In genomic region chr5:126503602-126504104, GRCh38 we compare ENCODE assay signal across 8 cellular contexts.
DNase-seq lines count a peak whose midpoint lies in the region; ATAC-seq and TF ChIP-seq lines count a peak whose summit lies in the region.
"Had no signal": no experiment of that assay in that cellular context is flagged by ENCODE, and none has a peak within 500 bp of the region (broad histone marks: within the 10 kb centered on the region; RNA-seq: fewer than 3 reads in every experiment).

No MANE protein-coding gene starts in this region.

- intact Hi-C loops in MCF 10A (cut with micrococcal nuclease), result no loop called here
- intact Hi-C loops in OCI-LY7 (cut with micrococcal nuclease; ENCODE audit: unreplicated experiment), result loop anchor here (5.0 kb wide), 1 partner anchor 34 kb away; no protein-coding TSS in a partner anchor

- H3K36me3 ChIP-seq in OCI-LY7 (ENCODE audit: insufficient read depth, low read length), result no peaks in the 10 kb centered on the region

- H3K4me3 ChIP-seq in LNCaP clone FGC (ENCODE audit: low read depth, low read length) (no peak overlapping the region), OCI-LY7 (ENCODE audit: low read depth, low read length, poor library complexity, severe bottlenecking) (no peak overlapping the region)

- TF ChIP-seq CTCF in LNCaP clone FGC (IDR thresholded peaks at IDR 0.05; ENCODE audit: control insufficient read depth, extremely low read depth, insufficient read depth) (no peak), MCF 10A (IDR thresholded peaks at IDR 0.05; ENCODE audit: unreplicated experiment) (no peak), OCI-LY7 (conservative IDR thresholded peaks at IDR 0.05; ENCODE audit: low read length) (no peak)

- peak; percentile 33 for DNase-seq in LNCaP clone FGC (ENCODE audit: low read depth)
- peak; percentile 36 for DNase-seq in MCF 10A (ENCODE audit: unreplicated experiment)
- peak; percentile 85 for DNase-seq in iris pigment epithelial cell (ENCODE audit: low read depth)
- no peak for DNase-seq in stimulated activated effector memory CD8-positive, alpha-beta T cell treated with anti-CD3 and anti-CD28 coated beads, Interleukin-12 subunit alpha, Interleukin-12 subunit beta, amount 100 ng/mL, for 72 hours (ENCODE audit: low spot score in 2 of 2)
- DNase-seq in GM19240 (ENCODE audit: insufficient read length, low spot score), result no peak
- no peak for DNase-seq in OCI-LY7 (ENCODE audit: low spot score)
- DNase-seq: stimulated activated CD4-positive, alpha-beta T cell treated with anti-CD3 and anti-CD28 coated beads, Interleukin-12 subunit alpha, Interleukin-12 subunit beta, amount 100 ng/mL, for 4 hours had no signal

- CTCF ChIA-PET in MCF 10A (lab: Yijun Ruan, JAX), result interaction anchor here (0.6 kb wide), 1 partner anchor 30 kb away, joined by 3 read pairs; no protein-coding TSS in a partner anchor
- CTCF ChIA-PET in OCI-LY7 (lab: Charles Lee; ENCODE audit: unreplicated experiment), result no interaction called here

- H3K4me1 ChIP-seq in OCI-LY7 (ENCODE audit: insufficient read depth, low read length, poor library complexity, severe bottlenecking), result peaks cover under 1% of the 10 kb centered on the region

- H3K4me3 Mint-ChIP-seq in MCF 10A (ENCODE audit: unreplicated experiment), result no peak overlapping the region
- H3K4me3 Mint-ChIP-seq in stimulated activated effector memory CD8-positive, alpha-beta T cell treated with anti-CD3 and anti-CD28 coated beads, Interleukin-12 subunit alpha, Interleukin-12 subunit beta, amount 100 ng/mL, for 72 hours, result peak overlapping the region; percentile 9

- peaks cover 16% of the 10 kb centered on the region for H3K4me1 Mint-ChIP-seq in MCF 10A (ENCODE audit: insufficient read depth, unreplicated experiment)
- H3K4me1 Mint-ChIP-seq in stimulated activated effector memory CD8-positive, alpha-beta T cell treated with anti-CD3 and anti-CD28 coated beads, Interleukin-12 subunit alpha, Interleukin-12 subunit beta, amount 100 ng/mL, for 72 hours, result peaks cover 4% of the 10 kb centered on the region

- H2AFZ ChIP-seq in OCI-LY7 (ENCODE audit: low read length), result no peak overlapping the region

- no peaks in the 10 kb centered on the region for H3K79me2 ChIP-seq in OCI-LY7 (ENCODE audit: insufficient read depth, low read depth, low read length)

- H3K27ac Mint-ChIP-seq in MCF 10A (ENCODE audit: low read depth, unreplicated experiment), result no peak overlapping the region
- H3K27ac Mint-ChIP-seq in stimulated activated effector memory CD8-positive, alpha-beta T cell treated with anti-CD3 and anti-CD28 coated beads, Interleukin-12 subunit alpha, Interleukin-12 subunit beta, amount 100 ng/mL, for 72 hours, result peak overlapping the region; percentile 91

- POLR2A ChIA-PET in MCF 10A (lab: Yijun Ruan, JAX) (interaction anchor here (0.5 to 2.5 kb wide), 3 partner anchors 13 to 1431 kb away, joined by 3 to 8 read pairs (median 4); no protein-coding TSS in a partner anchor), OCI-LY7 (lab: Charles Lee) (interaction anchor here (0.6 to 0.9 kb wide), 2 partner anchors 27 to 267 kb away, joined by 3 to 4 read pairs; no protein-coding TSS in a partner anchor)

- no peaks in the 10 kb centered on the region for H3K9me3 Mint-ChIP-seq in MCF 10A (ENCODE audit: unreplicated experiment)
- H3K9me3 Mint-ChIP-seq in stimulated activated effector memory CD8-positive, alpha-beta T cell treated with anti-CD3 and anti-CD28 coated beads, Interleukin-12 subunit alpha, Interleukin-12 subunit beta, amount 100 ng/mL, for 72 hours, result no peaks in the 10 kb centered on the region

- BruUV-seq in MCF 10A (replicated peaks; lab: Mats Ljungman, UMichigan) (no TSS peak), OCI-LY7 (replicated peaks; lab: Mats Ljungman, UMichigan) (no TSS peak)

- no peaks in the 10 kb centered on the region for H3K9me2 ChIP-seq in OCI-LY7 (ENCODE audit: insufficient read depth, low read length)

- no peak overlapping the region for H3K27ac ChIP-seq in OCI-LY7 (ENCODE audit: low read depth, low read length, poor library complexity, severe bottlenecking)

- H3K9me3 ChIP-seq in OCI-LY7 (ENCODE audit: low read length), result no peaks in the 10 kb centered on the region

- ATAC-seq in stimulated activated effector memory CD8-positive, alpha-beta T cell treated with anti-CD3 and anti-CD28 coated beads, Interleukin-12 subunit alpha, Interleukin-12 subunit beta, amount 100 ng/mL, for 72 hours, result peak; percentile 94
- ATAC-seq in HG03442 (IDR thresholded peaks at IDR 0.05; ENCODE audit: unreplicated experiment), result no peak

- H4K20me1 ChIP-seq in OCI-LY7 (ENCODE audit: insufficient read depth, low read length), result no peaks in the 10 kb centered on the region

- no peak overlapping the region for H3K4me2 ChIP-seq in OCI-LY7 (ENCODE audit: low read length)

- H3K36me3 Mint-ChIP-seq in MCF 10A (ENCODE audit: insufficient read depth, unreplicated experiment), result no peaks in the 10 kb centered on the region
- no peaks in the 10 kb centered on the region for H3K36me3 Mint-ChIP-seq in stimulated activated effector memory CD8-positive, alpha-beta T cell treated with anti-CD3 and anti-CD28 coated beads, Interleukin-12 subunit alpha, Interleukin-12 subunit beta, amount 100 ng/mL, for 72 hours

- H3K27me3 Mint-ChIP-seq in MCF 10A (ENCODE audit: insufficient read depth, unreplicated experiment), result no peaks in the 10 kb centered on the region

Comparison
In these comparisons a context has a peak if more than half of its experiments do, and no peak if none do; other contexts are left out.
1. DNase-seq: peak in LNCaP clone FGC (single experiment), MCF 10A (single experiment) and iris pigment epithelial cell (single experiment); none in stimulated activated effector memory CD8-positive, alpha-beta T cell treated with anti-CD3 and anti-CD28 coated beads, Interleukin-12 subunit alpha, Interleukin-12 subunit beta, amount 100 ng/mL, for 72 hours (0 of 2), GM19240 (single experiment) and OCI-LY7 (single experiment).